In genomic region chr6:68559716-68560115, GRCh38 we compare ENCODE assay signal across 10 cellular contexts.
A peak's percentile ranks its signal among the peaks of the same experiment; 100 is the strongest.
DNase-seq lines count a peak whose midpoint lies in the region; ATAC-seq and TF ChIP-seq lines count a peak whose summit lies in the region.
"Had no signal": no experiment of that assay in that cellular context is flagged by ENCODE, and none has a peak within 500 bp of the region (broad histone marks: within the 10 kb centered on the region; RNA-seq: fewer than 3 reads in every experiment).

No MANE protein-coding gene starts in this region.

- DNase-seq in NCI-H748 (lab: John Stamatoyannopoulos, UW; ENCODE audit: unreplicated experiment) (peak; percentile 94), fibroblast of pulmonary artery (ENCODE audit: low read depth) (peak; percentile 1), superior temporal gyrus (ENCODE audit: extremely low spot score) (peak; percentile 67), GDM1 (lab: John Stamatoyannopoulos, UW) (no peak)
- DNase-seq in activated CD4-positive, alpha-beta T cell treated with anti-CD3 and anti-CD28 coated beads for 36 hours: no peak
- DNase-seq: NCI-H146 had no signal

- POLR2A ChIA-PET in activated CD4-positive, alpha-beta T cell treated with anti-CD3 and anti-CD28 coated beads for 36 hours (lab: Charles Lee): no interaction called here

- ATAC-seq in activated CD4-positive, alpha-beta T cell treated with anti-CD3 and anti-CD28 coated beads for 36 hours: no peak
- ATAC-seq in HG03442 (IDR thresholded peaks at IDR 0.05; ENCODE audit: unreplicated experiment): no peak

- no peaks in the 10 kb centered on the region for H3K4me1 Mint-ChIP-seq in activated CD4-positive, alpha-beta T cell treated with anti-CD3 and anti-CD28 coated beads for 36 hours

- H3K9me3 ChIP-seq in HUES64 (ENCODE audit: insufficient read depth, low read depth, low read length): no peaks in the 10 kb centered on the region

- no peaks in the 10 kb centered on the region for H3K36me3 Mint-ChIP-seq in activated CD4-positive, alpha-beta T cell treated with anti-CD3 and anti-CD28 coated beads for 36 hours (ENCODE audit: low read depth)
- H3K36me3 Mint-ChIP-seq: activated naive CD8-positive, alpha-beta T cell had no signal

- peaks cover 16% of the 10 kb centered on the region for H3K4me1 ChIP-seq in HUES64 (ENCODE audit: insufficient read depth, low read length)

- intact Hi-C loops in activated CD4-positive, alpha-beta T cell treated with anti-CD3 and anti-CD28 coated beads for 36 hours (cut with DNase I, micrococcal nuclease): no loop called here

- no peak for TF ChIP-seq CTCF in fibroblast of pulmonary artery (IDR thresholded peaks at IDR 0.05; ENCODE audit: low read length, missing control alignments)

- no peak overlapping the region for H3K9ac ChIP-seq in HUES64 (ENCODE audit: low read depth, low read length)

- peak overlapping the region; percentile 71; the same call in 1 of the 2 replicates for H3K27ac ChIP-seq in HUES64 (ENCODE audit: low read depth, low read length)

- H3K9me3 Mint-ChIP-seq in activated CD4-positive, alpha-beta T cell treated with anti-CD3 and anti-CD28 coated beads for 36 hours (ENCODE audit: low read depth): peaks cover 3% of the 10 kb centered on the region

- H3K4me3 ChIP-seq in HUES64 (ENCODE audit: low read length): no peak overlapping the region
- H3K4me3 ChIP-seq in fibroblast of pulmonary artery (replicated peaks; ENCODE audit: low read depth, low read length): no peak overlapping the region
- H3K4me3 ChIP-seq: lung had no signal

- no peaks in the 10 kb centered on the region for H3K27me3 ChIP-seq in HUES64 (ENCODE audit: insufficient read depth, low read length)

- H3K36me3 ChIP-seq in HUES64 (ENCODE audit: insufficient read depth, low read length): no peaks in the 10 kb centered on the region

- no peak overlapping the region for H3K4me3 Mint-ChIP-seq in activated CD4-positive, alpha-beta T cell treated with anti-CD3 and anti-CD28 coated beads for 36 hours
- H3K4me3 Mint-ChIP-seq: activated naive CD8-positive, alpha-beta T cell had no signal

- CTCF ChIA-PET in activated CD4-positive, alpha-beta T cell treated with anti-CD3 and anti-CD28 coated beads for 36 hours (lab: Charles Lee): no interaction called here

- no peaks in the 10 kb centered on the region for H3K27me3 Mint-ChIP-seq in activated CD4-positive, alpha-beta T cell treated with anti-CD3 and anti-CD28 coated beads for 36 hours
- H3K27me3 Mint-ChIP-seq: activated naive CD8-positive, alpha-beta T cell had no signal

- H3K27ac Mint-ChIP-seq in activated CD4-positive, alpha-beta T cell treated with anti-CD3 and anti-CD28 coated beads for 36 hours: no peak overlapping the region
- H3K27ac Mint-ChIP-seq: activated naive CD8-positive, alpha-beta T cell had no signal

- 52% methylated on average over 5 of the region's 5 CpGs for whole genome bisulfite sequencing in HUES64

Comparison
In these comparisons a context has a peak if more than half of its experiments do, and no peak if none do; other contexts are left out.
1. DNase-seq: peak in NCI-H748 (single experiment), fibroblast of pulmonary artery (single experiment) and superior temporal gyrus (single experiment); none in activated CD4-positive, alpha-beta T cell treated with anti-CD3 and anti-CD28 coated beads for 36 hours (single experiment) and GDM1 (single experiment).